ENCODE assay signal across 28 cellular contexts in genomic region chr13:89496478-89496877, GRCh38.
"Had no signal": no experiment of that assay in that cellular context is flagged by ENCODE, and none has a peak within 500 bp of the region (broad histone marks: within the 10 kb centered on the region; RNA-seq: fewer than 3 reads in every experiment).

No MANE protein-coding gene starts in this region.

- ATAC-seq: activated CD8-positive, alpha-beta memory T cell treated with anti-CD3 and anti-CD28 coated beads, Interleukin-2, amount 10 ng/mL, durations not matched to agents 7 days and 5 days; activated naive CD8-positive, alpha-beta T cell treated with anti-CD3 and anti-CD28 coated beads, Interleukin-2, amount 50 U/mL, for 24 hours; K562 had no signal

- H3K27ac ChIP-seq: cardiac muscle cell, Peyer's patch, SJSA1, WERI-Rb-1 had no signal

- H3K36me3 ChIP-seq: cardiac muscle cell, Peyer's patch, SJSA1, WERI-Rb-1 had no signal

- H3K4me3 ChIP-seq: cardiac muscle cell, K562, Peyer's patch, SJSA1 had no signal

- DNase-seq: activated CD4-positive, alpha-beta memory T cell treated with anti-CD3 and anti-CD28 coated beads, Interleukin-2, amount 10 ng/mL, durations not matched to agents 7 days and 5 days; activated CD4-positive, alpha-beta T cell treated with anti-CD3 and anti-CD28 coated beads for 1 hour; activated CD4-positive, alpha-beta T cell treated with anti-CD3 and anti-CD28 coated beads for 48 hours; activated CD4-positive, CD25-positive, alpha-beta regulatory T cell; activated CD8-positive, alpha-beta memory T cell treated with anti-CD3 and anti-CD28 coated beads for 24 hours; activated CD8-positive, alpha-beta memory T cell treated with anti-CD3 and anti-CD28 coated beads, Interleukin-2, amount 10 ng/mL, durations not matched to agents 7 days and 5 days; activated CD8-positive, alpha-beta memory T cell treated with anti-CD3 and anti-CD28 coated beads, Interleukin-2, amount 50 U/mL, for 48 hours; activated effector memory CD4-positive, alpha-beta T cell treated with Interleukin-2 at 50 U/mL for 16 hours; activated naive CD4-positive, alpha-beta T cell treated with anti-CD3 and anti-CD28 coated beads, Interleukin-2, amount 10 ng/mL, durations not matched to agents 7 days and 5 days; activated naive CD8-positive, alpha-beta T cell treated with anti-CD3 and anti-CD28 coated beads, Interleukin-2, amount 50 U/mL, for 24 hours; activated T-cell treated with anti-CD3 and anti-CD28 coated beads, Interleukin-2, amount 50 U/mL, for 48 hours; amniotic stem cell; aorta; NCI-H1105; NCI-H1417 treated with DMSO at 0.1 percent for 48 hours; NCI-H1694 treated with DMSO at 0.1 percent for 48 hours; NCI-H2029; NCI-H2107; NCI-H510A; NCI-H526; Peyer's patch; RPMI8226; SHP77 treated with DMSO at 0.1 percent for 48 hours; T1000; WERI-Rb-1 had no signal

- H3K4me1 ChIP-seq: Peyer's patch, SJSA1 had no signal

- H3K27me3 ChIP-seq: cardiac muscle cell, Peyer's patch, SJSA1 had no signal

- H3K9me3 ChIP-seq: SJSA1 had no signal
